Comparison of ENCODE assay signal across 16 cellular contexts in genomic region chr2:212337036-212337435, GRCh38.
DNase-seq lines count a peak whose midpoint lies in the region; ATAC-seq and TF ChIP-seq lines count a peak whose summit lies in the region.
"Had no signal": no experiment of that assay in that cellular context is flagged by ENCODE, and none has a peak within 500 bp of the region (broad histone marks: within the 10 kb centered on the region; RNA-seq: fewer than 3 reads in every experiment).

No MANE protein-coding gene starts in this region.

- no peaks in the 10 kb centered on the region; the same call in 1 of the 2 replicates for H3K9me3 Mint-ChIP-seq in HFFc6
- H3K9me3 Mint-ChIP-seq: CD8-positive, alpha-beta T cell had no signal

- no peak overlapping the region for H3K27ac Mint-ChIP-seq in HFFc6
- H3K27ac Mint-ChIP-seq: CD8-positive, alpha-beta T cell had no signal

- H3K4me1 ChIP-seq in left ventricle myocardium inferior (peaks cover 5% of the 10 kb centered on the region), esophagus muscularis mucosa (no peaks in the 10 kb centered on the region)
- H3K4me1 ChIP-seq: BLaER1 treated with 17β-estradiol and CSF1 and Interleukin-3, amounts not matched to agents 10 nM and 100 nM; SJSA1 had no signal

- ATAC-seq in left lobe of liver, result no peak
- ATAC-seq: CD8-positive, alpha-beta T cell had no signal

- H3K4me1 Mint-ChIP-seq in HFFc6 (ENCODE audit: low read depth), result peaks cover 14% of the 10 kb centered on the region; the same call in 1 of the 2 replicates

- H3K4me3 Mint-ChIP-seq in HFFc6, result no peak overlapping the region
- H3K4me3 Mint-ChIP-seq: CD8-positive, alpha-beta T cell had no signal

- no peak for TF ChIP-seq CTCF in left ventricle myocardium inferior (IDR thresholded peaks at IDR 0.05; ENCODE audit: borderline replicate concordance)
- TF ChIP-seq CTCF in HFFc6 (IDR thresholded peaks at IDR 0.05), result no peak
- TF ChIP-seq CTCF in esophagus muscularis mucosa (IDR thresholded peaks at IDR 0.05), result no peak

- no peaks in the 10 kb centered on the region for H3K36me3 Mint-ChIP-seq in HFFc6 (ENCODE audit: low read depth)
- H3K36me3 Mint-ChIP-seq: CD8-positive, alpha-beta T cell had no signal

- WGBS in esophagus muscularis mucosa, result 48% methylated on average over 2 of the region's 2 CpGs

- H3K27me3 Mint-ChIP-seq in HFFc6 (ENCODE audit: insufficient read depth), result no peaks in the 10 kb centered on the region

- H3K9ac ChIP-seq in SK-N-MC (ENCODE audit: insufficient read length), result no peak overlapping the region
- H3K9ac ChIP-seq: BLaER1 treated with 17β-estradiol and CSF1 and Interleukin-3, amounts not matched to agents 10 nM and 100 nM had no signal

- TF ChIP-seq POLR2A in esophagus muscularis mucosa (IDR thresholded peaks at IDR 0.05; ENCODE audit: low read depth), result no peak

- H3K4me3 ChIP-seq in SK-N-MC (peak overlapping the region; percentile 44), left ventricle myocardium inferior (no peak overlapping the region), esophagus muscularis mucosa (no peak overlapping the region)
- H3K4me3 ChIP-seq: BLaER1 treated with 17β-estradiol and CSF1 and Interleukin-3, amounts not matched to agents 10 nM and 100 nM; MG63; SJSA1 had no signal

- no peaks in the 10 kb centered on the region for H3K9me3 ChIP-seq in SK-N-MC (ENCODE audit: low read depth, low read length)
- H3K9me3 ChIP-seq in left ventricle myocardium inferior (replicated peaks), result no peaks in the 10 kb centered on the region
- H3K9me3 ChIP-seq in esophagus muscularis mucosa, result no peaks in the 10 kb centered on the region
- H3K9me3 ChIP-seq: MG63, SJSA1 had no signal

- DNase-seq in SK-N-MC (ENCODE audit: low read depth, low spot score) (no peak), fibroblast of peridontal ligament (ENCODE audit: extremely low read depth) (peak; percentile 72), stromal cell of bone marrow (ENCODE audit: low read depth) (peak; percentile 4), left ventricle myocardium inferior (no peak), left lobe of liver (ENCODE audit: low spot score) (no peak), HFFc6 (no peak), esophagus muscularis mucosa (ENCODE audit: extremely low spot score) (no peak)
- DNase-seq: CD8-positive, alpha-beta T cell; DND-41; Kasumi-1; MG63; NCI-H1417 treated with DMSO at 0.1 percent for 48 hours; NCI-H187; NCI-H526 treated with DMSO at 0.1 percent for 48 hours had no signal

- no peak for TF ChIP-seq EP300 in esophagus muscularis mucosa (IDR thresholded peaks at IDR 0.05)

- H3K27ac ChIP-seq in SK-N-MC (no peak overlapping the region), left ventricle myocardium inferior (replicated peaks) (no peak overlapping the region), esophagus muscularis mucosa (replicated peaks in 1 of 4) (no peak overlapping the region)
- H3K27ac ChIP-seq: BLaER1 treated with 17β-estradiol and CSF1 and Interleukin-3, amounts not matched to agents 10 nM and 100 nM; SJSA1 had no signal

- no peaks in the 10 kb centered on the region for H3K27me3 ChIP-seq in left ventricle myocardium inferior (ENCODE audit: low read depth)
- no peaks in the 10 kb centered on the region for H3K27me3 ChIP-seq in esophagus muscularis mucosa
- H3K27me3 ChIP-seq: BLaER1 treated with 17β-estradiol and CSF1 and Interleukin-3, amounts not matched to agents 10 nM and 100 nM; MG63; SJSA1 had no signal

- H3K36me3 ChIP-seq in SK-N-MC (ENCODE audit: insufficient read depth, low read length) (no peaks in the 10 kb centered on the region), left ventricle myocardium inferior (no peaks in the 10 kb centered on the region), esophagus muscularis mucosa (no peaks in the 10 kb centered on the region)
- H3K36me3 ChIP-seq: BLaER1 treated with 17β-estradiol and CSF1 and Interleukin-3, amounts not matched to agents 10 nM and 100 nM; MG63; SJSA1 had no signal

- intact Hi-C loops in left ventricle myocardium inferior (cut with micrococcal nuclease) (no loop called here), esophagus muscularis mucosa (cut with DNase I) (no loop called here)

Comparison
In these comparisons a context has a peak if more than half of its experiments do, and no peak if none do; other contexts are left out.
1. DNase-seq: peak in fibroblast of peridontal ligament (single experiment) and stromal cell of bone marrow (single experiment); none in SK-N-MC (single experiment), left ventricle myocardium inferior (single experiment), left lobe of liver (single experiment), HFFc6 (single experiment) and esophagus muscularis mucosa (single experiment).